In the genomic region with DNA sequence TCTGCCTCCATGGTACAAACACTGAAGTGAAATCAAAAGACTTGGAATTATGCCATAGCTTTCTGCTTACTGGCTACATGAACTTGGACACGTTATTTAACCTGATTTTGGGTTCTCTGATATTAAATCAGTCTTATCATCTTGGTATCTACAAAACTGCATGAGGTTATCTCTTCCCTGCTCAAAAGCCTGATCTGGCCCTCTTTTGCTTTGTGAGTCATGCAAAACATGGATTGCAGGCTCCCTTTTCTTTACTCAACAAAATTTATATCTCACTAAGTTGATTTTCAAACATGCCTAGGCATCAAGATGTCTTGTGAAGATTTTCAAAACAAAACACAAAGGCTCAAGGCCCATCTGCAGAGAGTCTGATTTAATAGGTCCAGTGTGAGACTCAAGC, we compare ENCODE assay signal across 22 cellular contexts. TPM values are rescaled to one million over a fixed set of nuclear protein-coding genes. Genes with fewer than 3 reads are reported as not detected.
"Had no signal": no experiment of that assay in that cellular context is flagged by ENCODE, and none has a peak within 500 bp of the region (broad histone marks: within the 10 kb centered on the region; RNA-seq: fewer than 3 reads in every experiment).

No MANE protein-coding gene starts in this region.

- H3K27ac ChIP-seq: WERI-Rb-1 had no signal

- DNase-seq: activated CD4-positive, alpha-beta T cell treated with anti-CD3 and anti-CD28 coated beads for 4 hours; activated CD8-positive, alpha-beta memory T cell treated with anti-CD3 and anti-CD28 coated beads, Interleukin-2, amount 50 U/mL, for 4 hours; activated CD8-positive, alpha-beta T cell treated with anti-CD3 and anti-CD28 coated beads for 36 hours; activated gamma-delta T cell treated with Interleukin-2 at 50 U/mL for 16 hours; activated naive CD4-positive, alpha-beta T cell treated with anti-CD3 and anti-CD28 coated beads, Interleukin-2, amount 10 ng/mL, durations not matched to agents 7 days and 5 days; activated naive CD8-positive, alpha-beta T cell treated with anti-CD3 and anti-CD28 coated beads for 36 hours; activated T-cell treated with anti-CD3 and anti-CD28 coated beads, Interleukin-2, amount 50 U/mL, for 72 hours; aorta; central memory CD4-positive, alpha-beta T cell; Kasumi-1; NCI-H1105 treated with DMSO at 0.1 percent for 48 hours; NCI-H1436 treated with DMSO at 0.1 percent for 48 hours; NCI-H187; NCI-H2081; NCI-H446; NCI-H524; PC-3; SHP77; T-helper 1 cell; WERI-Rb-1 had no signal

- ATAC-seq: activated CD8-positive, alpha-beta T cell treated with anti-CD3 and anti-CD28 coated beads for 36 hours; activated T-cell treated with anti-CD3 and anti-CD28 coated beads, Interleukin-2, amount 50 U/mL, for 72 hours; PC-3 had no signal

- H3K36me3 ChIP-seq: WERI-Rb-1 had no signal

RNA-seq across cellular contexts. Expression of gene FST, which starts 45.9 kb away (rescaled TPM):
- total RNA-seq: activated T-helper 2 cell treated with anti-CD3 and anti-CD28 coated beads, Interferon-gamma antibody, Interleukin-2, Interleukin-4, amounts not matched to agents 10 μg/mL and 5 μg/mL and 100 μg/mL, durations not matched to agents 14 hours and 24 hours and 36 hours; T-helper 2 cell treated with Interferon-gamma antibody and Interleukin-4, amounts not matched to agents 100 ng/mL and 5 ng/mL, for 36 hours had no signal
